Comparison of ENCODE assay signal across 28 cellular contexts in the genomic region with DNA sequence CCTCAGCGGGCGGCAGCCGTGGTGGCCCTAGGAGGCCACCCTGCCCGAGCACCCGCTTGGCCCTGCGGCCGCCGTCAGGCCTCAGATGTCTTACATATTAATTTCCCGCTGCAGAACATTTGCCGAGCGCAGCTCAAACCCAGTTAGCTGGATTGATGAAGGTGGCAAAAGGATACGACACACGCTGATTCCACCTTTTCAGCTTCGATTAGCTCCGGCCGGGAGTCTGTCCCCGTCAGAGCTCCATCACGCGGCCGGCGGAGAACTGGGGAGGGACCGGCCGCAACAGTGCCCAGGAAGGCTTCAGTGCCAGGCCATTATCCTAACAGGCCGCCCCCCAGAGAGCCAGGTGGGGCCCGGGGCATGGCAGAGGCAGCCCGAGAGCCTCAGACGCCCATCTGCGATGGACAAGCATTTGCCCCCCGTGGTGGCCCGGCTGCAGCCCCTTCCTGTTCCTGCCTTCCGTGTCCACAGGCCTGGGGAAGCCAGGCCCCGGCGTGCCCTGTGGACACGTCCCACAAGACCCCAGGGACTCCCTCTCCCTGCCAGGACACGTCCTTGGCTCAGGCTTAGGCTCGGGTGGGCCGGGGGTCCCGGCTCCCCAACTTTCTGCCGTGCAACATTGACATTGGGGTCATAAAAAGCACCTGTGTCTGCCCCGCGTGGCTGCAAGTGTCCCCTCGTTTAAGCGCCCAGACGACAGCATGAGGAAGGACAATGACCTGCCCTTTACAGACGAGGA.
DNase-seq lines count a peak whose midpoint lies in the region; ATAC-seq, FAIRE-seq and TF ChIP-seq lines count a peak whose summit lies in the region.
"Had no signal": no experiment of that assay in that cellular context is flagged by ENCODE, and none has a peak within 500 bp of the region (broad histone marks: within the 10 kb centered on the region; RNA-seq: fewer than 3 reads in every experiment).

No MANE protein-coding gene starts in this region.

- H3K4me1 ChIP-seq in kidney (ENCODE audit: control insufficient read depth in 1 of 2, insufficient read depth in 1 of 2, low read depth in 1 of 2, low read length in 2 of 2) = no peaks in the 10 kb centered on the region
- H3K4me1 ChIP-seq: BE2C, HAP-1, SJSA1 had no signal

- ATAC-seq in Right ventricle myocardium superior (ENCODE audit: poor library complexity) (no peak), GM18519 (IDR thresholded peaks at IDR 0.05; ENCODE audit: low FRiP score, unreplicated experiment) (no peak), HG03097 (IDR thresholded peaks at IDR 0.05; ENCODE audit: low FRiP score, unreplicated experiment) (no peak)

- FAIRE-seq in kidney (lab: Jason Lieb, UNC) = no peak
- FAIRE-seq: GM12892 had no signal

- H3K9me3 ChIP-seq in kidney (ENCODE audit: control insufficient read depth in 1 of 2, low read length in 2 of 2) = no peaks in the 10 kb centered on the region
- H3K9me3 ChIP-seq: BE2C, HAP-1, Peyer's patch, SJSA1 had no signal

- H3K27ac ChIP-seq in VCaP (peak overlapping the region; percentile 64), kidney (ENCODE audit: low read depth in 2 of 2, low read length in 2 of 2) (no peak overlapping the region)
- H3K27ac ChIP-seq: GM23248, HL-60, Peyer's patch, SJSA1 had no signal

- intact Hi-C loops in Right ventricle myocardium superior (cut with DNase I) = no loop called here
- intact Hi-C loops in cardiac septum (cut with DNase I) = no loop called here
- intact Hi-C loops in kidney (cut with DNase I) = no loop called here

- no peaks in the 10 kb centered on the region for H3K36me3 ChIP-seq in kidney (ENCODE audit: control insufficient read depth in 1 of 2, insufficient read depth in 2 of 2, low read length in 2 of 2)
- H3K36me3 ChIP-seq: BE2C, HAP-1, Peyer's patch, SJSA1 had no signal

- DNase-seq in Right ventricle myocardium superior = peak; percentile 27
- no peak for DNase-seq in cardiac septum (ENCODE audit: low spot score)
- peak; percentile 56 for DNase-seq in kidney
- DNase-seq in Kasumi-1 (lab: John Stamatoyannopoulos, UW) = no peak
- DNase-seq: 8988T, ACHN, BE2C, DMS153, DND-41, GM23248, HFFc6, Karpas-422, NCI-H1092 treated with DMSO at 0.1 percent for 48 hours, NCI-H1436, NCI-H187, NCI-H2081 treated with DMSO at 0.1 percent for 48 hours, NCI-H2171, NCI-H226, NCI-H510A, NCI-H69, Peyer's patch had no signal

- no peak overlapping the region for H3K4me3 ChIP-seq in kidney (ENCODE audit: low read length in 2 of 2)
- H3K4me3 ChIP-seq: GM23248, HAP-1, Peyer's patch, SJSA1 had no signal

- H3K9ac ChIP-seq in kidney (ENCODE audit: low read length in 2 of 2) = no peak overlapping the region
- H3K9ac ChIP-seq: GM23248 had no signal

- TF ChIP-seq CTCF in VCaP (conservative IDR thresholded peaks at IDR 0.05) = no peak
- no peak for TF ChIP-seq CTCF in kidney (IDR thresholded peaks at IDR 0.05; ENCODE audit: borderline replicate concordance, extremely low read depth, insufficient read depth)

Comparison
In these comparisons a context has a peak if more than half of its experiments do, and no peak if none do; other contexts are left out.
1. DNase-seq: peak in Right ventricle myocardium superior (single experiment) and kidney (single experiment); none in cardiac septum (single experiment) and Kasumi-1 (0 of 2).